In genomic region chr1:113256348-113256729, GRCh38 we compare ENCODE assay signal across 1 cellular context.
TF ChIP-seq lines count a peak whose summit lies in the region.

No MANE protein-coding gene starts in this region.

TF ChIP-seq in WTC11, 78 proteins besides CTCF, POLR2A, EP300 and RAD21:
- TF ChIP-seq SMAD3 (CRISPR knock-in tag; IDR thresholded peaks at IDR 0.05; ENCODE audit: borderline replicate concordance) (no peak), MXD4 (CRISPR knock-in tag; IDR thresholded peaks at IDR 0.05; ENCODE audit: borderline replicate concordance) (no peak), STAT6 (CRISPR knock-in tag; conservative IDR thresholded peaks at IDR 0.05; ENCODE audit: low read depth) (no peak), ZNF416 (CRISPR knock-in tag; IDR thresholded peaks at IDR 0.05) (no peak), CBFB (CRISPR knock-in tag; IDR thresholded peaks at IDR 0.05; ENCODE audit: low read depth) (no peak), ZNF263 (CRISPR knock-in tag; IDR thresholded peaks at IDR 0.05; ENCODE audit: low read depth) (no peak), ARID4B (CRISPR knock-in tag; IDR thresholded peaks at IDR 0.05; ENCODE audit: borderline replicate concordance) (no peak), E2F1 (CRISPR knock-in tag; IDR thresholded peaks at IDR 0.05) (no peak), FOXK1 (CRISPR knock-in tag; IDR thresholded peaks at IDR 0.05) (no peak), AR (CRISPR knock-in tag; IDR thresholded peaks at IDR 0.05) (no peak)
